Comparison of ENCODE assay signal across 1 cellular context in genomic region chr20:32780278-32780677, GRCh38.
TF ChIP-seq lines count a peak whose summit lies in the region.

No MANE protein-coding gene starts in this region.

TF ChIP-seq in GM23338, 12 proteins besides CTCF, POLR2A, EP300 and RAD21 (continued from another document):
- TF ChIP-seq ZNF462 (CRISPR knock-in tag; IDR thresholded peaks at IDR 0.05) (no peak), STAT1 (IDR thresholded peaks at IDR 0.05; ENCODE audit: unreplicated experiment) (no peak), POLR2AphosphoS5 (IDR thresholded peaks at IDR 0.05; ENCODE audit: low read depth) (peak; percentile 28; the same call in 1 of the 2 replicates)
